8 cellular contexts compared by ENCODE assay signal in the genomic region with DNA sequence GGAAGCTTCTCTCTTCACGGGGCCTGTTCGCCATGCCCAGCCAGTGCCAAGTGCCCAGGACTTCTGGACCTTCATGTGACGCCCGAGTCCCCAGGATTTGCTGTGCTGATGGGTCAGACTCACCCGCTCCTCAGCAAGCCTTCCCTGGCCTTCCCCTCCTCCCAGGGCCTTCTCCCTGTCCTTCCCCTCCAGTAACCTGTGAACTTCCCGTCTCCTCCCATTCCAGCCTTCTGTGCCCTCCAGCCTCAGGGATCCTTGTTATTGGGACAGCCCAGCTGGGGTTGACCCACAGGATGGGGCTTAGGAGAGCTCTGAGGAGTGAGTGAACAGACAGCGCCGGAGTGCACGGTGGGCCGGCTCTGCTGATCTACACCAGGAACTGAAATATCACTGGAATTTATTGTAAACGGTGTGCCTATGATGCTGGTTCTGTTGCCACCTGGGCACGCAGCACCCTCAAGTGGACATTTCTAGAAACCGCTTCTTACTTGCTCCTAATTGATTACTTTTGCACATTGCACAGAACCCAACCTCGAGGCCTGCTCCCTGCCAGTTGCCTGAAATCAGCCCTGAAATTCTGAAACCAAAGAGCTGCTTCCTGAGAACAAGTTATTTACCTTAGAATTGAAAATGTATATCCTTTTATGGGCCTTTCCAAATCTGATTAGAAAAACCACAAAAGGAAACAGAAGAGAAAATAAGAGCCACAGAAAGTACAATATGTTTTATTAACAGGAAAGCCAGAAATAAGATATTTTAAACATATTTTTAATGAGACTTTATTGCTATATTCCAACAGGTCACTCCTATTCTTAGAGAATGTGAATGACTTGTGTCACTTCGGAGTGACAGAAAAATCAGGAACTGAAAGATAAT. TPM values are rescaled to one million over a fixed set of nuclear protein-coding genes. Genes with fewer than 3 reads are reported as not detected.
A peak's percentile ranks its signal among the peaks of the same experiment; 100 is the strongest.
DNase-seq lines count a peak whose midpoint lies in the region; ATAC-seq and TF ChIP-seq lines count a peak whose summit lies in the region.

No MANE protein-coding gene starts in this region.

- peak; percentile 65 for TF ChIP-seq CTCF in DOHH2 (IDR thresholded peaks at IDR 0.05; ENCODE audit: low read depth, low read length, poor library complexity, severe bottlenecking)
- peak; percentile 67 for TF ChIP-seq CTCF in LNCaP clone FGC (IDR thresholded peaks at IDR 0.05; ENCODE audit: control insufficient read depth, extremely low read depth, insufficient read depth)
- TF ChIP-seq CTCF in mucosa of descending colon (IDR thresholded peaks at IDR 0.05), result peak; percentile 44

- H3K36me3 ChIP-seq in DOHH2 (ENCODE audit: control insufficient read depth, low read length) (no peaks in the 10 kb centered on the region), mucosa of descending colon (ENCODE audit: low read depth) (no peaks in the 10 kb centered on the region)

- 0 out of 2 replicates have a peak, but pooled peaks cover 2% of the 10 kb centered on the region for H3F3A ChIP-seq in DOHH2 (ENCODE audit: control insufficient read depth, insufficient read depth)

- H3K27me3 ChIP-seq in DOHH2 (ENCODE audit: control insufficient read depth, low read length), result peaks cover 6% of the 10 kb centered on the region

- H3K79me2 ChIP-seq in DOHH2 (ENCODE audit: control insufficient read depth, low read length), result no peaks in the 10 kb centered on the region

- no peaks in the 10 kb centered on the region for H3K9me2 ChIP-seq in DOHH2 (replicated peaks; ENCODE audit: control insufficient read depth, low read length)

- H3K4me2 ChIP-seq in DOHH2 (ENCODE audit: low read length), result no peak overlapping the region

- H3K4me3 ChIP-seq in DOHH2 (ENCODE audit: low read length), result no peak overlapping the region
- H3K4me3 ChIP-seq in LNCaP clone FGC (ENCODE audit: low read depth, low read length), result no peak overlapping the region
- H3K4me3 ChIP-seq in mucosa of descending colon, result no peak overlapping the region

- DNase-seq in LNCaP clone FGC (ENCODE audit: low read depth), result no peak
- DNase-seq in T-helper 1 cell, result peak in 3 of 5 donors; percentile 23 to 66 (median 34)
- DNase-seq in cerebellar cortex (ENCODE audit: low spot score), result peak; percentile 59
- DNase-seq in mucosa of descending colon, result peak; percentile 74 to 82 (median 74)

- peaks cover 3% of the 10 kb centered on the region; the same call in 1 of the 2 replicates for H3K4me1 ChIP-seq in DOHH2 (ENCODE audit: control insufficient read depth, low read length)
- H3K4me1 ChIP-seq in mucosa of descending colon (ENCODE audit: low read depth), result peaks cover 63% of the 10 kb centered on the region

- H4K20me1 ChIP-seq in DOHH2 (ENCODE audit: control insufficient read depth, insufficient read depth, low read depth, low read length), result no peaks in the 10 kb centered on the region

- ATAC-seq in mucosa of descending colon (peak; percentile 41), GM21619 (IDR thresholded peaks at IDR 0.05; ENCODE audit: unreplicated experiment) (no peak), GM21576 (IDR thresholded peaks at IDR 0.05; ENCODE audit: unreplicated experiment) (no peak), HG03378 (IDR thresholded peaks at IDR 0.05; ENCODE audit: unreplicated experiment) (no peak)

- intact Hi-C loops in mucosa of descending colon (cut with DNase I, micrococcal nuclease), result no loop called here

- H3K9me3 ChIP-seq in DOHH2 (ENCODE audit: control insufficient read depth, insufficient read depth, low read length), result no peaks in the 10 kb centered on the region
- H3K9me3 ChIP-seq in mucosa of descending colon, result no peaks in the 10 kb centered on the region

- no peak overlapping the region for H3K27ac ChIP-seq in DOHH2 (ENCODE audit: low read depth, low read length)

RNA-seq across cellular contexts. Expression of a gene that starts 1.6 kb away (rescaled TPM):
- total RNA-seq in mucosa of descending colon, result 1 to 10 TPM; 2.0 to 2.9 (median 2.0) TPM

RNA-seq across cellular contexts. Expression of a gene that starts 4.8 kb away (rescaled TPM):
- total RNA-seq in mucosa of descending colon, result 100 to 1,000 TPM in 1 of 3 donors, 10 to 100 TPM in 2; 24.8 to 161 (median 82.1) TPM

RNA-seq across cellular contexts. Expression of a gene that starts 40.6 kb away (rescaled TPM):
- not detected for total RNA-seq in mucosa of descending colon

RNA-seq across cellular contexts. Expression of a gene that starts 47.1 kb away (rescaled TPM):
- total RNA-seq in mucosa of descending colon, result not detected
